Comparison of ENCODE assay signal across 31 cellular contexts in genomic region chr20:48785256-48785655, GRCh38. TPM values are rescaled to one million over a fixed set of nuclear protein-coding genes. Genes with fewer than 3 reads are reported as not detected.
DNase-seq lines count a peak whose midpoint lies in the region; ATAC-seq and TF ChIP-seq lines count a peak whose summit lies in the region.
"Had no signal": no experiment of that assay in that cellular context is flagged by ENCODE, and none has a peak within 500 bp of the region (broad histone marks: within the 10 kb centered on the region; RNA-seq: fewer than 3 reads in every experiment).

No MANE protein-coding gene starts in this region.

- H3K9me3 ChIP-seq in BLaER1 treated with 17β-estradiol and CSF1 and Interleukin-3, amounts not matched to agents 10 nM and 100 nM (replicated peaks in 1 of 11), result no peaks in the 10 kb centered on the region
- H3K9me3 ChIP-seq in CD4-positive, alpha-beta T cell (ENCODE audit: control insufficient read depth, low read length), result no peaks in the 10 kb centered on the region
- H3K9me3 ChIP-seq in effector memory CD4-positive, alpha-beta T cell (ENCODE audit: control insufficient read depth, low read length), result no peaks in the 10 kb centered on the region
- H3K9me3 ChIP-seq: ascending aorta, colonic mucosa, mucosa of descending colon, Peyer's patch, right atrium auricular region, tibial artery had no signal

- no peaks in the 10 kb centered on the region for H3K36me3 Mint-ChIP-seq in CD4-positive, alpha-beta T cell (ENCODE audit: low read depth)
- no peaks in the 10 kb centered on the region for H3K36me3 Mint-ChIP-seq in osteocyte (ENCODE audit: unreplicated experiment)

- no peak overlapping the region for H3K4me3 ChIP-seq in BLaER1 treated with 17β-estradiol and CSF1 and Interleukin-3, amounts not matched to agents 10 nM and 100 nM
- no peak overlapping the region for H3K4me3 ChIP-seq in effector memory CD4-positive, alpha-beta T cell (ENCODE audit: insufficient read depth, low read depth, low read length, poor library complexity, severe bottlenecking)
- H3K4me3 ChIP-seq: ascending aorta, colonic mucosa, K562, mucosa of descending colon, Peyer's patch, right atrium auricular region, smooth muscle cell, tibial artery had no signal

- no peak overlapping the region; a peak in 1 of 22 replicates for H3K9ac ChIP-seq in BLaER1 treated with 17β-estradiol and CSF1 and Interleukin-3, amounts not matched to agents 10 nM and 100 nM

- peak overlapping the region; percentile 75 to 94 (median 83); a peak in 21 of 22 replicates for H3K4me2 ChIP-seq in BLaER1 treated with 17β-estradiol and CSF1 and Interleukin-3, amounts not matched to agents 10 nM and 100 nM
- H3K4me2 ChIP-seq: smooth muscle cell had no signal

- intact Hi-C loops in CD4-positive, alpha-beta T cell (cut with DNase I, micrococcal nuclease), result no loop called here

- peaks cover 88 to 100% (median 92%) of the 10 kb centered on the region in 10 experiments for H3K4me1 ChIP-seq in BLaER1 treated with 17β-estradiol and CSF1 and Interleukin-3, amounts not matched to agents 10 nM and 100 nM
- H3K4me1 ChIP-seq in effector memory CD4-positive, alpha-beta T cell (ENCODE audit: control insufficient read depth, insufficient read depth, low read length, poor library complexity, severe bottlenecking), result peaks cover 50% of the 10 kb centered on the region
- H3K4me1 ChIP-seq: colonic mucosa had no signal

- peak overlapping the region; percentile 4 for H3K4me3 Mint-ChIP-seq in CD4-positive, alpha-beta T cell
- H3K4me3 Mint-ChIP-seq in osteocyte (ENCODE audit: unreplicated experiment), result no peak overlapping the region
- H3K4me3 Mint-ChIP-seq: activated CD8-positive, alpha-beta memory T cell treated with anti-CD3 and anti-CD28 coated beads, Interleukin-2, amount 10 ng/mL, durations not matched to agents 7 days and 5 days; activated T-helper 17 cell treated with anti-CD3 and anti-CD28 coated beads, Interleukin-2, amount 50 U/mL, for 72 hours; T-helper 2 cell treated with Interferon-gamma antibody and Interleukin-4, amounts not matched to agents 5 μg/mL and 100 μg/mL, for 36 hours had no signal

- H3K27me3 ChIP-seq in BLaER1 treated with 17β-estradiol and CSF1 and Interleukin-3, amounts not matched to agents 10 nM and 100 nM, result no peaks in the 10 kb centered on the region
- H3K27me3 ChIP-seq in CD4-positive, alpha-beta T cell (ENCODE audit: control insufficient read depth, insufficient read depth, low read length), result no peaks in the 10 kb centered on the region
- no peaks in the 10 kb centered on the region for H3K27me3 ChIP-seq in effector memory CD4-positive, alpha-beta T cell (replicated peaks; ENCODE audit: control insufficient read depth, insufficient read depth, low read length, poor library complexity, severe bottlenecking)
- H3K27me3 ChIP-seq: ascending aorta, colonic mucosa, Peyer's patch, right atrium auricular region, tibial artery had no signal

- peak overlapping the region in 9 of 11 experiments; percentile 3 to 84 (median 76); a peak in 15 of 22 replicates for H3K27ac ChIP-seq in BLaER1 treated with 17β-estradiol and CSF1 and Interleukin-3, amounts not matched to agents 10 nM and 100 nM
- no peak overlapping the region for H3K27ac ChIP-seq in CD4-positive, alpha-beta T cell (ENCODE audit: low read depth, low read length)
- H3K27ac ChIP-seq in effector memory CD4-positive, alpha-beta T cell (ENCODE audit: insufficient read depth, low read length, poor library complexity, severe bottlenecking), result peak overlapping the region; percentile 20
- H3K27ac ChIP-seq: ascending aorta, colonic mucosa, right atrium auricular region, tibial artery had no signal

- H4K20me1 ChIP-seq in BLaER1 treated with 17β-estradiol and CSF1 and Interleukin-3, amounts not matched to agents 10 nM and 100 nM, result peaks cover 0 to 100% (median 0%) of the 10 kb centered on the region in 11 experiments; a peak in 6 of 22 replicates

- ATAC-seq in CD4-positive, alpha-beta T cell (ENCODE audit: poor library complexity), result no peak
- no peak for ATAC-seq in HG03469 (IDR thresholded peaks at IDR 0.05; ENCODE audit: unreplicated experiment)
- ATAC-seq: activated CD8-positive, alpha-beta memory T cell treated with anti-CD3 and anti-CD28 coated beads, Interleukin-2, amount 10 ng/mL, durations not matched to agents 7 days and 5 days; activated naive CD4-positive, alpha-beta T cell treated with anti-CD3 and anti-CD28 coated beads, Interleukin-2, amount 50 U/mL, for 72 hours; activated T-helper 17 cell treated with anti-CD3 and anti-CD28 coated beads, Interleukin-2, amount 50 U/mL, for 72 hours; K562; left colon; mucosa of descending colon had no signal

- H3K9me3 Mint-ChIP-seq in CD4-positive, alpha-beta T cell, result no peaks in the 10 kb centered on the region
- H3K9me3 Mint-ChIP-seq in osteocyte (ENCODE audit: unreplicated experiment), result no peaks in the 10 kb centered on the region
- H3K9me3 Mint-ChIP-seq: activated naive CD4-positive, alpha-beta T cell treated with anti-CD3 and anti-CD28 coated beads, Interleukin-2, amount 50 U/mL, for 72 hours; activated T-helper 17 cell treated with anti-CD3 and anti-CD28 coated beads, Interleukin-2, amount 50 U/mL, for 72 hours; CD8-positive, alpha-beta memory T cell; T-helper 2 cell treated with Interferon-gamma antibody and Interleukin-4, amounts not matched to agents 5 μg/mL and 100 μg/mL, for 36 hours had no signal

- H3K27me3 Mint-ChIP-seq in CD4-positive, alpha-beta T cell, result no peaks in the 10 kb centered on the region
- no peaks in the 10 kb centered on the region for H3K27me3 Mint-ChIP-seq in osteocyte (ENCODE audit: unreplicated experiment)
- H3K27me3 Mint-ChIP-seq: activated CD8-positive, alpha-beta memory T cell treated with anti-CD3 and anti-CD28 coated beads, Interleukin-2, amount 10 ng/mL, durations not matched to agents 7 days and 5 days; activated T-helper 17 cell treated with anti-CD3 and anti-CD28 coated beads, Interleukin-2, amount 50 U/mL, for 72 hours; CD8-positive, alpha-beta memory T cell had no signal

- POLR2A ChIA-PET in CD4-positive, alpha-beta T cell (lab: Charles Lee), result interaction anchor here (0.9 kb wide), 1 partner anchor 10 kb away, joined by 3 read pairs; no protein-coding TSS in a partner anchor

- no peak overlapping the region for H3K27ac Mint-ChIP-seq in CD4-positive, alpha-beta T cell
- H3K27ac Mint-ChIP-seq in osteocyte (ENCODE audit: unreplicated experiment), result peak overlapping the region; percentile 5
- H3K27ac Mint-ChIP-seq: activated CD8-positive, alpha-beta memory T cell treated with anti-CD3 and anti-CD28 coated beads, Interleukin-2, amount 10 ng/mL, durations not matched to agents 7 days and 5 days; activated T-helper 17 cell treated with anti-CD3 and anti-CD28 coated beads, Interleukin-2, amount 50 U/mL, for 72 hours; T-helper 2 cell treated with Interferon-gamma antibody and Interleukin-4, amounts not matched to agents 5 μg/mL and 100 μg/mL, for 36 hours had no signal

- no peak for TF ChIP-seq CTCF in CD4-positive, alpha-beta T cell (IDR thresholded peaks at IDR 0.05)
- TF ChIP-seq CTCF in osteocyte (IDR thresholded peaks at IDR 0.05) (no peak), GM10266 (IDR thresholded peaks at IDR 0.05; ENCODE audit: control insufficient read depth, insufficient read depth, low read depth, missing control alignments) (no peak)

- DNase-seq in CD4-positive, alpha-beta T cell, result no peak
- DNase-seq in effector memory CD4-positive, alpha-beta T cell, result no peak
- DNase-seq in osteocyte (ENCODE audit: extremely low spot score, unreplicated experiment) (no peak), GM10266 (ENCODE audit: extremely low spot score) (no peak), NK-92 (lab: John Stamatoyannopoulos, UW; ENCODE audit: unreplicated experiment) (no peak)
- DNase-seq: activated CD8-positive, alpha-beta memory T cell treated with anti-CD3 and anti-CD28 coated beads, Interleukin-2, amount 10 ng/mL, durations not matched to agents 7 days and 5 days; colonic mucosa; effector CD8-positive, alpha-beta T cell; erythroblast; GOT3; left colon; mammary epithelial cell; NCI-H1092; NCI-H1694; NCI-H446; NCI-H748 treated with DMSO at 0.1 percent for 48 hours; SHP77; stimulated activated CD4-positive, alpha-beta T cell treated with anti-CD3 and anti-CD28 coated beads, Interleukin-1b, Interleukin-23, amount 100 ng/mL, for 48 hours; tibial artery had no signal

- peaks cover 50% of the 10 kb centered on the region for H3K4me1 Mint-ChIP-seq in CD4-positive, alpha-beta T cell (ENCODE audit: low read depth)
- H3K4me1 Mint-ChIP-seq in osteocyte (ENCODE audit: unreplicated experiment), result peaks cover 29% of the 10 kb centered on the region

- H3K36me3 ChIP-seq in BLaER1 treated with 17β-estradiol and CSF1 and Interleukin-3, amounts not matched to agents 10 nM and 100 nM, result peaks cover 0 to 13% (median 0%) of the 10 kb centered on the region in 11 experiments; a peak in 4 of 22 replicates
- H3K36me3 ChIP-seq in effector memory CD4-positive, alpha-beta T cell (ENCODE audit: control insufficient read depth, insufficient read depth, low read length), result peaks cover 5% of the 10 kb centered on the region
- H3K36me3 ChIP-seq: ascending aorta, colonic mucosa, Peyer's patch, right atrium auricular region, tibial artery had no signal

- CTCF ChIA-PET in CD4-positive, alpha-beta T cell (lab: Charles Lee), result no interaction called here

RNA-seq across cellular contexts. Expression of gene PREX1, which starts 42.5 kb away (rescaled TPM):
- total RNA-seq in CD4-positive, alpha-beta T cell, result 10 to 100 TPM; 73.9 to 74.5 TPM
- total RNA-seq in osteocyte, result 22.2 and 24.2 TPM in 2 replicates
